ENCODE assay signal across 18 cellular contexts in the genomic region with DNA sequence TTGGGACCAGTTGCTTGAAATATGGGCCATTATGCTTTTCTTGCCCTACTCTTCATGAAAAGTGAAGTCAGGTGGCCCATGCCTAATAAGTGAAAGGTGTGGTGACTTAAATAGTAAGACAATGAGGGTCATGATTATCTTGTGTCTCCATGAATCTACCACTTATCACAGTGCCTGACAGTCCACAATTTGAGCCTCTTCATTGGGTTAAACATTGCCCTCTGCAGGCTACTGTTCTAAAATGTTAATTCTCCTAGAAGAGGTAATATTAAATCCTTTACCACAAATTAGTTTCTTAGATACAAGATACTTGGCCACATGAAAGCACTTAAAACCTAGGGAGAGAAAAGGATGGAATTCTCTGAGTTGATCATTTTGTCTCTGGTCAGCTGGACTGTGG. TPM values are rescaled to one million over a fixed set of nuclear protein-coding genes. Genes with fewer than 3 reads are reported as not detected.
"Had no signal": no experiment of that assay in that cellular context is flagged by ENCODE, and none has a peak within 500 bp of the region (broad histone marks: within the 10 kb centered on the region; RNA-seq: fewer than 3 reads in every experiment).

No MANE protein-coding gene starts in this region.

- ATAC-seq: activated naive CD8-positive, alpha-beta T cell treated with anti-CD3 and anti-CD28 coated beads, Interleukin-2, amount 50 U/mL, for 24 hours; lower lobe of right lung had no signal

- H3K27ac ChIP-seq: ascending aorta, esophagus muscularis mucosa, lower lobe of right lung, neutrophil, right atrium auricular region, tibial artery had no signal

- H3K9me3 ChIP-seq: ascending aorta, esophagus muscularis mucosa, lower lobe of right lung, neutrophil, tibial artery had no signal

- H3K36me3 ChIP-seq: ascending aorta, esophagus muscularis mucosa, lower lobe of right lung, neutrophil, right atrium auricular region, tibial artery had no signal

- H3K4me2 ChIP-seq: smooth muscle cell had no signal

- DNase-seq: activated B cell treated with CpG ODN at 0.5 μM for 24 hours; activated CD4-positive, alpha-beta T cell treated with anti-CD3 and anti-CD28 coated beads, Interleukin-2, amount 10 ng/mL, durations not matched to agents 24 days and 14 days; activated naive CD4-positive, alpha-beta T cell; activated naive CD8-positive, alpha-beta T cell treated with anti-CD3 and anti-CD28 coated beads, Interleukin-2, amount 50 U/mL, for 24 hours; dorsolateral prefrontal cortex; glutamatergic neuron; immature natural killer cell; lower lobe of right lung; tibial artery had no signal

- H3K4me3 ChIP-seq: ascending aorta, dorsolateral prefrontal cortex, esophagus muscularis mucosa, lower lobe of right lung, right atrium auricular region, smooth muscle cell, tibial artery had no signal

RNA-seq across cellular contexts. Expression of a gene that starts 4.0 kb away (rescaled TPM):
- total RNA-seq: activated B cell treated with CpG ODN at 0.5 μM for 24 hours, ascending aorta, bronchial epithelial cell, chondrocyte, fibroblast of villous mesenchyme, lower lobe of right lung, posterior vena cava had no signal
- polyA plus RNA-seq: immature natural killer cell had no signal
